12 cellular contexts compared by ENCODE assay signal in genomic region chr4:139782926-139783542, GRCh38.
"Had no signal": no experiment of that assay in that cellular context is flagged by ENCODE, and none has a peak within 500 bp of the region (broad histone marks: within the 10 kb centered on the region; RNA-seq: fewer than 3 reads in every experiment).

No MANE protein-coding gene starts in this region.

- H3K27ac ChIP-seq: colonic mucosa, gastrocnemius medialis, psoas muscle, upper lobe of left lung had no signal

- ATAC-seq: activated CD8-positive, alpha-beta T cell treated with anti-CD3 and anti-CD28 coated beads for 36 hours; activated T-cell treated with anti-CD3 and anti-CD28 coated beads, Interleukin-2, amount 50 U/mL, for 72 hours; gastrocnemius medialis; psoas muscle had no signal

- H3K27me3 ChIP-seq: colonic mucosa, gastrocnemius medialis, sigmoid colon, upper lobe of left lung had no signal

- DNase-seq: activated CD8-positive, alpha-beta memory T cell treated with anti-CD3 and anti-CD28 coated beads, Interleukin-2, amount 50 U/mL, for 4 hours; activated CD8-positive, alpha-beta T cell treated with anti-CD3 and anti-CD28 coated beads for 36 hours; activated T-cell treated with anti-CD3 and anti-CD28 coated beads, Interleukin-2, amount 50 U/mL, for 72 hours; aorta; colonic mucosa; effector CD4-positive, alpha-beta T cell; gastrocnemius medialis; kidney; psoas muscle; sigmoid colon; stimulated activated naive CD4-positive, alpha-beta T cell; upper lobe of left lung had no signal

- H3K4me3 ChIP-seq: colonic mucosa, gastrocnemius medialis, psoas muscle, sigmoid colon, upper lobe of left lung had no signal

- H3K9me3 Mint-ChIP-seq: activated CD8-positive, alpha-beta T cell treated with anti-CD3 and anti-CD28 coated beads for 36 hours; activated T-cell treated with anti-CD3 and anti-CD28 coated beads, Interleukin-2, amount 50 U/mL, for 72 hours had no signal

- H3K4me1 ChIP-seq: colonic mucosa, sigmoid colon, upper lobe of left lung had no signal

- FAIRE-seq: kidney had no signal

- H3K27ac Mint-ChIP-seq: activated CD8-positive, alpha-beta T cell treated with anti-CD3 and anti-CD28 coated beads for 36 hours; activated T-cell treated with anti-CD3 and anti-CD28 coated beads, Interleukin-2, amount 50 U/mL, for 72 hours had no signal

- H3K9me3 ChIP-seq: colonic mucosa, gastrocnemius medialis, psoas muscle, sigmoid colon, upper lobe of left lung had no signal

- H3K4me3 Mint-ChIP-seq: activated CD8-positive, alpha-beta T cell treated with anti-CD3 and anti-CD28 coated beads for 36 hours; activated T-cell treated with anti-CD3 and anti-CD28 coated beads, Interleukin-2, amount 50 U/mL, for 72 hours had no signal

- H3K36me3 ChIP-seq: colonic mucosa, gastrocnemius medialis, sigmoid colon, upper lobe of left lung had no signal

- H3K27me3 Mint-ChIP-seq: activated CD8-positive, alpha-beta T cell treated with anti-CD3 and anti-CD28 coated beads for 36 hours had no signal
